ENCODE assay signal across 8 cellular contexts in the genomic region with DNA sequence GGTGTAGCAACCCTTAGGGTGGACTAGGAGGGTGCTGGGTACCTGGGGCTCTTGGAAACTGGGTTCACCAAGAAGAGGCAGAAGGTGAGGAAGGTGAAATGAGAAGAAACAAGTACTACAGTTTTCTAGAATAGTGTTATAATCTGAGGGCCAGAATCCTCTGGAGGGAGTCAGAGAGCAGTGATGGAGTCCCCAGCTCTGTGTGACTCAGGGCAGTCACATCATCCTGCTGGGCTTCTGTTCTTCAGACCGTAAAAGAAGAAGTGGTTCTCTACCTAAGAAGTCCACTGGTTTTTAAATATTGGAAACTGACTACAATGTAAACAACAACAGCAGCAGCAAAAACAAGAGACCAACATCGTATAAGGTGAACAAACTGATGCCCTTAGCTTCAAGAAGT.
DNase-seq lines count a peak whose midpoint lies in the region; ATAC-seq and FAIRE-seq lines count a peak whose summit lies in the region.

No MANE protein-coding gene starts in this region.

- H3K4me1 ChIP-seq in CD4-positive, alpha-beta memory T cell (ENCODE audit: insufficient read depth, low read length), result peaks cover 35% of the 10 kb centered on the region

- no peaks in the 10 kb centered on the region for H3K9me3 ChIP-seq in CD4-positive, alpha-beta memory T cell (ENCODE audit: control insufficient read depth in 1 of 2, low read length in 2 of 2)

- H3K27ac ChIP-seq in CD4-positive, alpha-beta memory T cell (ENCODE audit: low read depth, low read length), result no peak overlapping the region

- H3K9me3 Mint-ChIP-seq in CD4-positive, alpha-beta memory T cell, result peaks cover 0 to 2% (median 0%) of the 10 kb centered on the region in 8 donors
- no peaks in the 10 kb centered on the region for H3K9me3 Mint-ChIP-seq in T-cell
- H3K9me3 Mint-ChIP-seq in immature natural killer cell, result peaks cover 0 to 1% (median 0%) of the 10 kb centered on the region in 6 donors

- H3K27me3 Mint-ChIP-seq in CD4-positive, alpha-beta memory T cell, result no peaks in the 10 kb centered on the region
- H3K27me3 Mint-ChIP-seq in T-cell (no peaks in the 10 kb centered on the region), immature natural killer cell (ENCODE audit: low read depth in 3 of 3) (peaks cover 0 to 6% (median 2%) of the 10 kb centered on the region in 3 donors)

- H3K27me3 ChIP-seq in CD4-positive, alpha-beta memory T cell (ENCODE audit: insufficient read depth, low read length), result no peaks in the 10 kb centered on the region

- peaks cover 10 to 34% (median 23%) of the 10 kb centered on the region in 4 donors for H3K4me1 Mint-ChIP-seq in CD4-positive, alpha-beta memory T cell
- H3K4me1 Mint-ChIP-seq in T-cell, result peaks cover 11 to 15% (median 12%) of the 10 kb centered on the region in 3 donors
- peaks cover 3 to 8% of the 10 kb centered on the region in 2 donors for H3K4me1 Mint-ChIP-seq in immature natural killer cell

- FAIRE-seq in HTR-8/SVneo (lab: Jason Lieb, UNC), result no peak

- H3K4me3 ChIP-seq in CD4-positive, alpha-beta memory T cell (ENCODE audit: low read length in 2 of 2), result no peak overlapping the region

- POLR2A ChIA-PET in CD4-positive, alpha-beta memory T cell (lab: Charles Lee; ENCODE audit: partially characterized antibody), result interaction anchor here (0.8 to 1.3 kb wide), 4 partner anchors 12 to 310 kb away, joined by 3 to 4 read pairs (median 3); no protein-coding TSS in a partner anchor
- POLR2A ChIA-PET in T-cell (lab: Charles Lee), result interaction anchor here (0.6 kb wide), 3 partner anchors 132 to 210 kb away, joined by 3 to 10 read pairs (median 6); no protein-coding TSS in a partner anchor

- peak overlapping the region in 6 of 7 donors; percentile 87 to 98 (median 96) for H3K27ac Mint-ChIP-seq in CD4-positive, alpha-beta memory T cell
- H3K27ac Mint-ChIP-seq in T-cell (peak overlapping the region; percentile 29 to 70), immature natural killer cell (peak overlapping the region; percentile 45 to 91 (median 80))

- H3K36me3 ChIP-seq in CD4-positive, alpha-beta memory T cell (ENCODE audit: insufficient read depth, low read length), result no peaks in the 10 kb centered on the region

- ATAC-seq in GM19351 (IDR thresholded peaks at IDR 0.05; ENCODE audit: unreplicated experiment) (peak; percentile 66), T-cell (replicated peaks in 1 of 4) (peak in 2 of 4 experiments; percentile 44), HG02798 (IDR thresholded peaks at IDR 0.05; ENCODE audit: poor library complexity, unreplicated experiment) (no peak)

- intact Hi-C loops in CD4-positive, alpha-beta memory T cell (cut with micrococcal nuclease), result loop anchor here (10.0 kb wide), 2 partner anchors 1171 to 1381 kb away; a partner anchor contains a TSS

- DNase-seq in CD4-positive, alpha-beta memory T cell, result peak in 3 of 5 donors; percentile 43 to 52 (median 47)
- DNase-seq in T-cell (peak in 17 of 34 experiments; percentile 12 to 52 (median 31)), immature natural killer cell (peak in 2 of 3 donors; percentile 31 to 35), COR-L47 (lab: John Stamatoyannopoulos, UW) (no peak), HTR-8/SVneo (ENCODE audit: insufficient read length, low spot score) (no peak), NCI-H2081 treated with DMSO at 0.1 percent for 48 hours (lab: John Stamatoyannopoulos, UW) (no peak)

- CTCF ChIA-PET in CD4-positive, alpha-beta memory T cell (lab: Charles Lee; ENCODE audit: partially characterized antibody), result interaction anchor here (0.6 to 3.4 kb wide), 31 partner anchors 11 to 1043 kb away, joined by 3 to 21 read pairs (median 3); no protein-coding TSS in a partner anchor
- CTCF ChIA-PET in T-cell (lab: Charles Lee), result interaction anchor here (0.6 to 2.7 kb wide), 11 partner anchors 11 to 759 kb away, joined by 3 to 13 read pairs (median 4); no protein-coding TSS in a partner anchor

- H3K36me3 Mint-ChIP-seq in CD4-positive, alpha-beta memory T cell, result no peaks in the 10 kb centered on the region
- no peaks in the 10 kb centered on the region for H3K36me3 Mint-ChIP-seq in T-cell
- H3K36me3 Mint-ChIP-seq in immature natural killer cell, result no peaks in the 10 kb centered on the region

- peak overlapping the region in 1 of 8 donors; percentile 42 for H3K4me3 Mint-ChIP-seq in CD4-positive, alpha-beta memory T cell
- H3K4me3 Mint-ChIP-seq in T-cell, result no peak overlapping the region
- no peak overlapping the region for H3K4me3 Mint-ChIP-seq in immature natural killer cell

Comparison
In these comparisons a context has a peak if more than half of its experiments do, and no peak if none do; other contexts are left out.
1. DNase-seq: peak in CD4-positive, alpha-beta memory T cell (3 of 5) and immature natural killer cell (2 of 3); none in COR-L47 (single experiment), HTR-8/SVneo (single experiment) and NCI-H2081 treated with DMSO at 0.1 percent for 48 hours (single experiment).
2. Peak in every context shown above with its lines, with median percentiles within 50 percentile points of each other: H3K27ac Mint-ChIP-seq.